In the genomic region with DNA sequence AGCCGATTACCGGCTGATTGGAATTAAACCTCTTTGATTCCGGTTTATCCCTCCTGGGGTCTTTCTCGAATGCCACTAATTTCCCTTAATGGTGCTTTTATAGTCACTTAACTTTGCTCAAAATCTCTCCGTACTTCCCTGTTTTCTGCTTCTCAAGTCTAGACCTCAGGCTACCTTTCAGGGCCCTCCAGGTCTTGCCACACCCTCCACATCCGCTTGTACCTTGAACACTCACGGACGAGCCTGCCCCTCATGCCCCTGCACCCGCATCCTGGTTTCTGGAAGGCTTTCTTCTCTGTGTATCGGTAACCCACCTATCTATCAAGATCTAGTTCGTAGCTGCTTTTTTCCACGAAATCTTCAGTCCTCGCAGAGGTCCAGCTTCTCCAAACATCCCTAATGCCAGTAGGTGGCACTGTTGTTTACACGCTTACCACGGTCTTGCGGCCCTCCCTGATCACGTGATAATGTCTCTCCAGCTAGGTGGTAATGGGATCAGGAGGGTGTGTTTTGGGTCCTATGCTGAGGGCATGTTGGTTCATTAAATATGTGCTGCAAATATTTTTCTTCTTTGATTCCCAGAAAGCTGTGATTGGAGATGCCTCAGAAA, we compare ENCODE assay signal across 8 cellular contexts. TPM values are rescaled to one million over a fixed set of nuclear protein-coding genes. Genes with fewer than 3 reads are reported as not detected.
DNase-seq lines count a peak whose midpoint lies in the region; ATAC-seq and FAIRE-seq lines count a peak whose summit lies in the region.

No MANE protein-coding gene starts in this region.

- H3K4me1 Mint-ChIP-seq in activated T-cell treated with anti-CD3 and anti-CD28 coated beads, Interleukin-2, amount 50 U/mL, for 24 hours (ENCODE audit: low read depth), result peaks cover 6% of the 10 kb centered on the region

- peak; percentile 60 for DNase-seq in stimulated activated CD4-positive, alpha-beta T cell treated with anti-CD3 and anti-CD28 coated beads, Interleukin-15, amount 100 ng/mL, for 24 hours
- no peak for DNase-seq in stimulated activated CD4-positive, alpha-beta T cell treated with anti-CD3 and anti-CD28 coated beads, Interleukin-4, amount 100 ng/mL, for 1 hour
- DNase-seq in NCI-H748 treated with DMSO at 0.1 percent for 48 hours (lab: John Stamatoyannopoulos, UW) (peak; percentile 96), frontal cortex (ENCODE audit: low spot score in 2 of 2) (peak; percentile 62 to 65), pons (ENCODE audit: low spot score) (peak; percentile 53)
- DNase-seq in activated T-cell treated with anti-CD3 and anti-CD28 coated beads, Interleukin-2, amount 50 U/mL, for 24 hours, result peak; percentile 42

- no peak overlapping the region for H3K4me3 Mint-ChIP-seq in activated T-cell treated with anti-CD3 and anti-CD28 coated beads, Interleukin-2, amount 50 U/mL, for 24 hours

- H3K36me3 Mint-ChIP-seq in activated T-cell treated with anti-CD3 and anti-CD28 coated beads, Interleukin-2, amount 50 U/mL, for 24 hours (ENCODE audit: low read depth), result no peaks in the 10 kb centered on the region

- ATAC-seq in HG03432 (IDR thresholded peaks at IDR 0.05; ENCODE audit: unreplicated experiment) (peak; percentile 68), GM18519 (IDR thresholded peaks at IDR 0.05; ENCODE audit: low FRiP score, unreplicated experiment) (no peak)

- H3K9me3 Mint-ChIP-seq in activated T-cell treated with anti-CD3 and anti-CD28 coated beads, Interleukin-2, amount 50 U/mL, for 24 hours, result no peaks in the 10 kb centered on the region

- H3K27me3 Mint-ChIP-seq in activated T-cell treated with anti-CD3 and anti-CD28 coated beads, Interleukin-2, amount 50 U/mL, for 24 hours, result peaks cover 55% of the 10 kb centered on the region

- no peak overlapping the region for H3K27ac Mint-ChIP-seq in activated T-cell treated with anti-CD3 and anti-CD28 coated beads, Interleukin-2, amount 50 U/mL, for 24 hours

- FAIRE-seq in frontal cortex (lab: Jason Lieb, UNC), result no peak

RNA-seq across cellular contexts. Expression of a gene that starts 13.8 kb away (rescaled TPM):
- under 0.01 TPM for total RNA-seq in frontal cortex
